ENCODE assay signal across 8 cellular contexts in the genomic region with DNA sequence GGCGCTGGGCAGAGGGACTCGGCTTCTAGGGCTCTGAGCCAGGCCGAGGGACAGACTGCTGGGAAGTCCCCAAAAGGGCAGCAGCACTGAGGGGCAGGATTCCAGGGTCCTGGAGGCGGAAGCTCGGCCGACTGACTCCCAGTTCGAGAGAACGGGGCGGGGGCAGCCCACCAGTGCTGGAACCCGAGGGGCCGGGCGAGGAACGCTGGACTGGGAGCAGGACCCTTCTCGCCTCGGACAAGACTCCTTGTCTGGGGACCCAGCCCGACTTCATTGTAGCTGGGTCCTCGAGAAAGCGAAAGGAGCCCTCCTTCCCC. TPM values are rescaled to one million over a fixed set of nuclear protein-coding genes. Genes with fewer than 3 reads are reported as not detected.
DNase-seq lines count a peak whose midpoint lies in the region; ATAC-seq and TF ChIP-seq lines count a peak whose summit lies in the region.

No MANE protein-coding gene starts in this region.

- H3K27ac ChIP-seq in SJSA1, result peak overlapping the region; percentile 52

- ATAC-seq in GM21381 (IDR thresholded peaks at IDR 0.05; ENCODE audit: unreplicated experiment), result peak; percentile 17

- H3K9me3 ChIP-seq in SJSA1 (replicated peaks), result no peaks in the 10 kb centered on the region

- H3K4me3 ChIP-seq in SJSA1, result peak overlapping the region; percentile 60
- H3K4me3 ChIP-seq in fibroblast of pulmonary artery (replicated peaks; ENCODE audit: low read depth, low read length), result peak overlapping the region; percentile 81
- H3K4me3 ChIP-seq in skeletal muscle cell (ENCODE audit: low read depth, low read length), result peak overlapping the region; percentile 86

- H3K4me1 ChIP-seq in SJSA1 (replicated peaks), result peaks cover 52% of the 10 kb centered on the region

- DNase-seq in SJSA1 (ENCODE audit: low read depth in 1 of 2, low spot score in 2 of 2), result no peak
- DNase-seq in fibroblast of pulmonary artery (ENCODE audit: low read depth), result no peak
- DNase-seq in skeletal muscle cell (ENCODE audit: low read depth), result no peak
- no peak for DNase-seq in NCI-H1105 treated with DMSO at 0.1 percent for 48 hours (lab: John Stamatoyannopoulos, UW)
- no peak for DNase-seq in NCI-H446 treated with DMSO at 0.1 percent for 48 hours (lab: John Stamatoyannopoulos, UW)
- DNase-seq in NCI-H446 (lab: John Stamatoyannopoulos, UW), result no peak
- DNase-seq in NCI-H146 (lab: John Stamatoyannopoulos, UW), result no peak

- TF ChIP-seq CTCF in fibroblast of pulmonary artery (IDR thresholded peaks at IDR 0.05; ENCODE audit: low read length, missing control alignments), result no peak

- peaks cover 25% of the 10 kb centered on the region for H3K36me3 ChIP-seq in SJSA1

- no peaks in the 10 kb centered on the region for H3K27me3 ChIP-seq in SJSA1 (replicated peaks)

RNA-seq across cellular contexts. Expression of gene CAMTA2, which starts 0.2 kb away (rescaled TPM):
- 6.3 and 19.7 TPM in 2 replicates for total RNA-seq in SJSA1 (2014; rRNA removed; shearing (Covaris generic))

RNA-seq across cellular contexts. Expression of gene INCA1, which starts 9.6 kb away (rescaled TPM):
- total RNA-seq in SJSA1 (2014; rRNA removed; shearing (Covaris generic)), result 1.1 and 2.7 TPM in 2 replicates

RNA-seq across cellular contexts. Expression of gene KIF1C, which starts 10.0 kb away (rescaled TPM):
- 72.3 and 102 TPM in 2 replicates for total RNA-seq in SJSA1 (2014; rRNA removed; shearing (Covaris generic))

RNA-seq across cellular contexts. Expression of gene SPAG7, which starts 20.1 kb away (rescaled TPM):
- total RNA-seq in SJSA1 (2014; rRNA removed; shearing (Covaris generic)), result 63.5 and 71.4 TPM in 2 replicates

RNA-seq across cellular contexts. Expression of gene ENO3, which starts 36.8 kb away (rescaled TPM):
- total RNA-seq in SJSA1 (2014; rRNA removed; shearing (Covaris generic)), result 5.2 and 6.6 TPM in 2 replicates
